Comparison of ENCODE assay signal across 1 cellular context in the genomic region with DNA sequence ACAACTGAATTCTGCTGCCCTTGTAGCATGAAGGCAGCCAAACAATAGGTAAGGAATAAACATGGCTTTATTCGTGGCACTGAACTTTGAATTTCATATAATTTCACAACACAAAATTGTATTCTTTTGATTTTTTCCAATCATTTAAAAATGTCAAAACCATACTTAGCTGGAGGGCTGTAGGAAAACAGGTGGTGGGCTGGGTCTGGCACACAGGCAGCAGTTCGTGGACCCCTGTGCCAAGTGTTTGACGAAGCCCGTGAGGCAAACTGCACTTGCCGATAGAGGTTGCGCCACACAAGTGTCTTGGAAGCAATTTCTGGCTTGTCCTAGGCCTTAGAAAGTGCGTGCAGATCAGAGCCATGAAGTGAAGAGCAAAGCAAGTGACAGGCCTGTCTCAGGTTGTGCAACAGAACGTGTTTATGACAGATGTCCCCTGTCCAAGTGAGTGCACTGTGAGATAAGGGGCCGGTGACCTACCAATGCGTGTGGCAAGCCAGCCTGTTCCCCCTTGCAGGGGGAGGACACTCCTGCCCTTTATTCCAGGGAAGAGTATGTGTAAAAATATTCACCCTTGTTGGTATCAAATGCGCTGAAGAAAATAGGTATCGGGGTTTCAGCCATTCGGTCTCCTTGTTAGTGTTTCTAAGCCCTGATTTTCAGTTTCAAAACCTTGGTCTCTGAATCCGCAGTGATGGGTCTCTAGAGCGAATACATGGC.
TF ChIP-seq lines count a peak whose summit lies in the region.

No MANE protein-coding gene starts in this region.

TF ChIP-seq in K562, 482 proteins besides CTCF, POLR2A, EP300 and RAD21 (continued from another document and continues in another):
- no peak for TF ChIP-seq SAP30 (IDR thresholded peaks at IDR 0.05; ENCODE audit: borderline replicate concordance, insufficient read depth, low read depth, low read length, poor library complexity, severe bottlenecking)
- no peak for TF ChIP-seq JUNB (CRISPR knock-in tag; conservative IDR thresholded peaks at IDR 0.05)
- no peak for TF ChIP-seq BRF1 (IDR thresholded peaks at IDR 0.05; ENCODE audit: borderline replicate concordance, extremely low read depth, insufficient read length)
- TF ChIP-seq, protein P1, sequence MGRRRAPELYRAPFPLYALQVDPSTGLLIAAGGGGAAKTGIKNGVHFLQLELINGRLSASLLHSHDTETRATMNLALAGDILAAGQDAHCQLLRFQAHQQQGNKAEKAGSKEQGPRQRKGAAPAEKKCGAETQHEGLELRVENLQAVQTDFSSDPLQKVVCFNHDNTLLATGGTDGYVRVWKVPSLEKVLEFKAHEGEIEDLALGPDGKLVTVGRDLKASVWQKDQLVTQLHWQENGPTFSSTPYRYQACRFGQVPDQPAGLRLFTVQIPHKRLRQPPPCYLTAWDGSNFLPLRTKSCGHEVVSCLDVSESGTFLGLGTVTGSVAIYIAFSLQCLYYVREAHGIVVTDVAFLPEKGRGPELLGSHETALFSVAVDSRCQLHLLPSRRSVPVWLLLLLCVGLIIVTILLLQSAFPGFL (CRISPR knock-in tag; IDR thresholded peaks at IDR 0.05): peak; percentile 77; the same call in 1 of the 2 replicates
- no peak for TF ChIP-seq SMC3 (conservative IDR thresholded peaks at IDR 0.05; ENCODE audit: insufficient read depth, low read depth, low read length)
- no peak for TF ChIP-seq ZNF23 (CRISPR knock-in tag; IDR thresholded peaks at IDR 0.05)
- TF ChIP-seq JUN (IDR thresholded peaks at IDR 0.05; ENCODE audit: borderline replicate concordance, low read depth, low read length): no peak
- no peak; the same call in 1 of the 2 replicates for TF ChIP-seq JUN (CRISPR knock-in tag; IDR thresholded peaks at IDR 0.05; ENCODE audit: borderline replicate concordance)
- TF ChIP-seq ZNF699 (CRISPR knock-in tag; IDR thresholded peaks at IDR 0.05; ENCODE audit: insufficient replicate concordance): no peak
- TF ChIP-seq, protein P2, sequence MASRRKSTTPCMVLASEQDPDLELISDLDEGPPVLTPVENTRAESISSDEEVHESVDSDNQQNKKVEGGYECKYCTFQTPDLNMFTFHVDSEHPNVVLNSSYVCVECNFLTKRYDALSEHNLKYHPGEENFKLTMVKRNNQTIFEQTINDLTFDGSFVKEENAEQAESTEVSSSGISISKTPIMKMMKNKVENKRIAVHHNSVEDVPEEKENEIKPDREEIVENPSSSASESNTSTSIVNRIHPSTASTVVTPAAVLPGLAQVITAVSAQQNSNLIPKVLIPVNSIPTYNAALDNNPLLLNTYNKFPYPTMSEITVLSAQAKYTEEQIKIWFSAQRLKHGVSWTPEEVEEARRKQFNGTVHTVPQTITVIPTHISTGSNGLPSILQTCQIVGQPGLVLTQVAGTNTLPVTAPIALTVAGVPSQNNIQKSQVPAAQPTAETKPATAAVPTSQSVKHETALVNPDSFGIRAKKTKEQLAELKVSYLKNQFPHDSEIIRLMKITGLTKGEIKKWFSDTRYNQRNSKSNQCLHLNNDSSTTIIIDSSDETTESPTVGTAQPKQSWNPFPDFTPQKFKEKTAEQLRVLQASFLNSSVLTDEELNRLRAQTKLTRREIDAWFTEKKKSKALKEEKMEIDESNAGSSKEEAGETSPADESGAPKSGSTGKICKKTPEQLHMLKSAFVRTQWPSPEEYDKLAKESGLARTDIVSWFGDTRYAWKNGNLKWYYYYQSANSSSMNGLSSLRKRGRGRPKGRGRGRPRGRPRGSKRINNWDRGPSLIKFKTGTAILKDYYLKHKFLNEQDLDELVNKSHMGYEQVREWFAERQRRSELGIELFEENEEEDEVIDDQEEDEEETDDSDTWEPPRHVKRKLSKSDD (conservative IDR thresholded peaks at IDR 0.05; ENCODE audit: low read length): no peak
- TF ChIP-seq EZH2 (IDR thresholded peaks at IDR 0.05; ENCODE audit: borderline replicate concordance, low read depth, low read length): no peak
- TF ChIP-seq BHLHE40 (IDR thresholded peaks at IDR 0.05; ENCODE audit: low read length): peak; percentile 97
- TF ChIP-seq SETDB1 (IDR thresholded peaks at IDR 0.05; ENCODE audit: low read length): no peak
- TF ChIP-seq ZNF224 (CRISPR knock-in tag; IDR thresholded peaks at IDR 0.05): no peak
- no peak for TF ChIP-seq NR4A1 (CRISPR knock-in tag; IDR thresholded peaks at IDR 0.05)
- TF ChIP-seq NR4A1 (tag; IDR thresholded peaks at IDR 0.05): peak; percentile 57; the same call in 1 of the 2 replicates
- peak; percentile 86 for TF ChIP-seq SMARCE1 (IDR thresholded peaks at IDR 0.05)
- TF ChIP-seq, protein P3, sequence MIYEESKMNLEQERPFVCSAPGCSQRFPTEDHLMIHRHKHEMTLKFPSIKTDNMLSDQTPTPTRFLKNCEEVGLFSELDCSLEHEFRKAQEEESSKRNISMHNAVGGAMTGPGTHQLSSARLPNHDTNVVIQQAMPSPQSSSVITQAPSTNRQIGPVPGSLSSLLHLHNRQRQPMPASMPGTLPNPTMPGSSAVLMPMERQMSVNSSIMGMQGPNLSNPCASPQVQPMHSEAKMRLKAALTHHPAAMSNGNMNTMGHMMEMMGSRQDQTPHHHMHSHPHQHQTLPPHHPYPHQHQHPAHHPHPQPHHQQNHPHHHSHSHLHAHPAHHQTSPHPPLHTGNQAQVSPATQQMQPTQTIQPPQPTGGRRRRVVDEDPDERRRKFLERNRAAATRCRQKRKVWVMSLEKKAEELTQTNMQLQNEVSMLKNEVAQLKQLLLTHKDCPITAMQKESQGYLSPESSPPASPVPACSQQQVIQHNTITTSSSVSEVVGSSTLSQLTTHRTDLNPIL (CRISPR knock-in tag; IDR thresholded peaks at IDR 0.05): no peak
- TF ChIP-seq RBFOX2 (IDR thresholded peaks at IDR 0.05; ENCODE audit: low read depth, low read length): no peak
- TF ChIP-seq OTX1 (CRISPR knock-in tag; IDR thresholded peaks at IDR 0.05): no peak
- peak; percentile 87 for TF ChIP-seq CXXC5 (CRISPR knock-in tag; IDR thresholded peaks at IDR 0.05)
- TF ChIP-seq, protein P4, sequence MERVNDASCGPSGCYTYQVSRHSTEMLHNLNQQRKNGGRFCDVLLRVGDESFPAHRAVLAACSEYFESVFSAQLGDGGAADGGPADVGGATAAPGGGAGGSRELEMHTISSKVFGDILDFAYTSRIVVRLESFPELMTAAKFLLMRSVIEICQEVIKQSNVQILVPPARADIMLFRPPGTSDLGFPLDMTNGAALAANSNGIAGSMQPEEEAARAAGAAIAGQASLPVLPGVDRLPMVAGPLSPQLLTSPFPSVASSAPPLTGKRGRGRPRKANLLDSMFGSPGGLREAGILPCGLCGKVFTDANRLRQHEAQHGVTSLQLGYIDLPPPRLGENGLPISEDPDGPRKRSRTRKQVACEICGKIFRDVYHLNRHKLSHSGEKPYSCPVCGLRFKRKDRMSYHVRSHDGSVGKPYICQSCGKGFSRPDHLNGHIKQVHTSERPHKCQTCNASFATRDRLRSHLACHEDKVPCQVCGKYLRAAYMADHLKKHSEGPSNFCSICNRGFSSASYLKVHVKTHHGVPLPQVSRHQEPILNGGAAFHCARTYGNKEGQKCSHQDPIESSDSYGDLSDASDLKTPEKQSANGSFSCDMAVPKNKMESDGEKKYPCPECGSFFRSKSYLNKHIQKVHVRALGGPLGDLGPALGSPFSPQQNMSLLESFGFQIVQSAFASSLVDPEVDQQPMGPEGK (CRISPR knock-in tag; IDR thresholded peaks at IDR 0.05; ENCODE audit: borderline replicate concordance): no peak
- no peak for TF ChIP-seq ZNF76 (CRISPR knock-in tag; IDR thresholded peaks at IDR 0.05; ENCODE audit: borderline replicate concordance)
- TF ChIP-seq, protein P5, sequence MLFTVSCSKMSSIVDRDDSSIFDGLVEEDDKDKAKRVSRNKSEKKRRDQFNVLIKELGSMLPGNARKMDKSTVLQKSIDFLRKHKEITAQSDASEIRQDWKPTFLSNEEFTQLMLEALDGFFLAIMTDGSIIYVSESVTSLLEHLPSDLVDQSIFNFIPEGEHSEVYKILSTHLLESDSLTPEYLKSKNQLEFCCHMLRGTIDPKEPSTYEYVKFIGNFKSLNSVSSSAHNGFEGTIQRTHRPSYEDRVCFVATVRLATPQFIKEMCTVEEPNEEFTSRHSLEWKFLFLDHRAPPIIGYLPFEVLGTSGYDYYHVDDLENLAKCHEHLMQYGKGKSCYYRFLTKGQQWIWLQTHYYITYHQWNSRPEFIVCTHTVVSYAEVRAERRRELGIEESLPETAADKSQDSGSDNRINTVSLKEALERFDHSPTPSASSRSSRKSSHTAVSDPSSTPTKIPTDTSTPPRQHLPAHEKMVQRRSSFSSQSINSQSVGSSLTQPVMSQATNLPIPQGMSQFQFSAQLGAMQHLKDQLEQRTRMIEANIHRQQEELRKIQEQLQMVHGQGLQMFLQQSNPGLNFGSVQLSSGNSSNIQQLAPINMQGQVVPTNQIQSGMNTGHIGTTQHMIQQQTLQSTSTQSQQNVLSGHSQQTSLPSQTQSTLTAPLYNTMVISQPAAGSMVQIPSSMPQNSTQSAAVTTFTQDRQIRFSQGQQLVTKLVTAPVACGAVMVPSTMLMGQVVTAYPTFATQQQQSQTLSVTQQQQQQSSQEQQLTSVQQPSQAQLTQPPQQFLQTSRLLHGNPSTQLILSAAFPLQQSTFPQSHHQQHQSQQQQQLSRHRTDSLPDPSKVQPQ (CRISPR knock-in tag; IDR thresholded peaks at IDR 0.05; ENCODE audit: borderline replicate concordance): no peak
- TF ChIP-seq LEF1 (IDR thresholded peaks at IDR 0.05): peak; percentile 88
- TF ChIP-seq, protein P6, sequence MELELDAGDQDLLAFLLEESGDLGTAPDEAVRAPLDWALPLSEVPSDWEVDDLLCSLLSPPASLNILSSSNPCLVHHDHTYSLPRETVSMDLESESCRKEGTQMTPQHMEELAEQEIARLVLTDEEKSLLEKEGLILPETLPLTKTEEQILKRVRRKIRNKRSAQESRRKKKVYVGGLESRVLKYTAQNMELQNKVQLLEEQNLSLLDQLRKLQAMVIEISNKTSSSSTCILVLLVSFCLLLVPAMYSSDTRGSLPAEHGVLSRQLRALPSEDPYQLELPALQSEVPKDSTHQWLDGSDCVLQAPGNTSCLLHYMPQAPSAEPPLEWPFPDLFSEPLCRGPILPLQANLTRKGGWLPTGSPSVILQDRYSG (tag; conservative IDR thresholded peaks at IDR 0.05; ENCODE audit: low read depth): no peak
- peak; percentile 74 for TF ChIP-seq HDAC2 (IDR thresholded peaks at IDR 0.05)
- no peak for TF ChIP-seq ZNF316 (IDR thresholded peaks at IDR 0.05)
- no peak for TF ChIP-seq KLF10 (CRISPR knock-in tag; IDR thresholded peaks at IDR 0.05)
- TF ChIP-seq, protein P7, sequence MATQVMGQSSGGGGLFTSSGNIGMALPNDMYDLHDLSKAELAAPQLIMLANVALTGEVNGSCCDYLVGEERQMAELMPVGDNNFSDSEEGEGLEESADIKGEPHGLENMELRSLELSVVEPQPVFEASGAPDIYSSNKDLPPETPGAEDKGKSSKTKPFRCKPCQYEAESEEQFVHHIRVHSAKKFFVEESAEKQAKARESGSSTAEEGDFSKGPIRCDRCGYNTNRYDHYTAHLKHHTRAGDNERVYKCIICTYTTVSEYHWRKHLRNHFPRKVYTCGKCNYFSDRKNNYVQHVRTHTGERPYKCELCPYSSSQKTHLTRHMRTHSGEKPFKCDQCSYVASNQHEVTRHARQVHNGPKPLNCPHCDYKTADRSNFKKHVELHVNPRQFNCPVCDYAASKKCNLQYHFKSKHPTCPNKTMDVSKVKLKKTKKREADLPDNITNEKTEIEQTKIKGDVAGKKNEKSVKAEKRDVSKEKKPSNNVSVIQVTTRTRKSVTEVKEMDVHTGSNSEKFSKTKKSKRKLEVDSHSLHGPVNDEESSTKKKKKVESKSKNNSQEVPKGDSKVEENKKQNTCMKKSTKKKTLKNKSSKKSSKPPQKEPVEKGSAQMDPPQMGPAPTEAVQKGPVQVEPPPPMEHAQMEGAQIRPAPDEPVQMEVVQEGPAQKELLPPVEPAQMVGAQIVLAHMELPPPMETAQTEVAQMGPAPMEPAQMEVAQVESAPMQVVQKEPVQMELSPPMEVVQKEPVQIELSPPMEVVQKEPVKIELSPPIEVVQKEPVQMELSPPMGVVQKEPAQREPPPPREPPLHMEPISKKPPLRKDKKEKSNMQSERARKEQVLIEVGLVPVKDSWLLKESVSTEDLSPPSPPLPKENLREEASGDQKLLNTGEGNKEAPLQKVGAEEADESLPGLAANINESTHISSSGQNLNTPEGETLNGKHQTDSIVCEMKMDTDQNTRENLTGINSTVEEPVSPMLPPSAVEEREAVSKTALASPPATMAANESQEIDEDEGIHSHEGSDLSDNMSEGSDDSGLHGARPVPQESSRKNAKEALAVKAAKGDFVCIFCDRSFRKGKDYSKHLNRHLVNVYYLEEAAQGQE (CRISPR knock-in tag; IDR thresholded peaks at IDR 0.05; ENCODE audit: low read depth): no peak
- no peak for TF ChIP-seq CHCHD3 (CRISPR knock-in tag; IDR thresholded peaks at IDR 0.05)
- no peak for TF ChIP-seq MTA1 (IDR thresholded peaks at IDR 0.05; ENCODE audit: borderline replicate concordance)
- no peak for TF ChIP-seq HNRNPH1 (optimal IDR thresholded peaks at IDR 0.05; ENCODE audit: low read depth, low read length)
- TF ChIP-seq TAF9B (IDR thresholded peaks at IDR 0.05; ENCODE audit: partially characterized antibody): peak; percentile 63
- no peak for TF ChIP-seq ZNF77 (CRISPR knock-in tag; IDR thresholded peaks at IDR 0.05)
- TF ChIP-seq STAT5A (IDR thresholded peaks at IDR 0.05; ENCODE audit: borderline replicate concordance, low read length): peak; percentile 89
- no peak for TF ChIP-seq BRD4 (IDR thresholded peaks at IDR 0.05)
- TF ChIP-seq, protein P8, sequence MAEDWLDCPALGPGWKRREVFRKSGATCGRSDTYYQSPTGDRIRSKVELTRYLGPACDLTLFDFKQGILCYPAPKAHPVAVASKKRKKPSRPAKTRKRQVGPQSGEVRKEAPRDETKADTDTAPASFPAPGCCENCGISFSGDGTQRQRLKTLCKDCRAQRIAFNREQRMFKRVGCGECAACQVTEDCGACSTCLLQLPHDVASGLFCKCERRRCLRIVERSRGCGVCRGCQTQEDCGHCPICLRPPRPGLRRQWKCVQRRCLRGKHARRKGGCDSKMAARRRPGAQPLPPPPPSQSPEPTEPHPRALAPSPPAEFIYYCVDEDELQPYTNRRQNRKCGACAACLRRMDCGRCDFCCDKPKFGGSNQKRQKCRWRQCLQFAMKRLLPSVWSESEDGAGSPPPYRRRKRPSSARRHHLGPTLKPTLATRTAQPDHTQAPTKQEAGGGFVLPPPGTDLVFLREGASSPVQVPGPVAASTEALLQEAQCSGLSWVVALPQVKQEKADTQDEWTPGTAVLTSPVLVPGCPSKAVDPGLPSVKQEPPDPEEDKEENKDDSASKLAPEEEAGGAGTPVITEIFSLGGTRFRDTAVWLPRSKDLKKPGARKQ (CRISPR knock-in tag; IDR thresholded peaks at IDR 0.05): no peak
- TF ChIP-seq GABPB1 (CRISPR knock-in tag; IDR thresholded peaks at IDR 0.05): no peak
- TF ChIP-seq ZNF551 (CRISPR knock-in tag; IDR thresholded peaks at IDR 0.05): no peak
- no peak for TF ChIP-seq ZNF696 (CRISPR knock-in tag; conservative IDR thresholded peaks at IDR 0.05)
- TF ChIP-seq, protein P9, sequence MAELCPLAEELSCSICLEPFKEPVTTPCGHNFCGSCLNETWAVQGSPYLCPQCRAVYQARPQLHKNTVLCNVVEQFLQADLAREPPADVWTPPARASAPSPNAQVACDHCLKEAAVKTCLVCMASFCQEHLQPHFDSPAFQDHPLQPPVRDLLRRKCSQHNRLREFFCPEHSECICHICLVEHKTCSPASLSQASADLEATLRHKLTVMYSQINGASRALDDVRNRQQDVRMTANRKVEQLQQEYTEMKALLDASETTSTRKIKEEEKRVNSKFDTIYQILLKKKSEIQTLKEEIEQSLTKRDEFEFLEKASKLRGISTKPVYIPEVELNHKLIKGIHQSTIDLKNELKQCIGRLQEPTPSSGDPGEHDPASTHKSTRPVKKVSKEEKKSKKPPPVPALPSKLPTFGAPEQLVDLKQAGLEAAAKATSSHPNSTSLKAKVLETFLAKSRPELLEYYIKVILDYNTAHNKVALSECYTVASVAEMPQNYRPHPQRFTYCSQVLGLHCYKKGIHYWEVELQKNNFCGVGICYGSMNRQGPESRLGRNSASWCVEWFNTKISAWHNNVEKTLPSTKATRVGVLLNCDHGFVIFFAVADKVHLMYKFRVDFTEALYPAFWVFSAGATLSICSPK (IDR thresholded peaks at IDR 0.05; ENCODE audit: borderline replicate concordance): no peak
- no peak for TF ChIP-seq ZNF408 (CRISPR knock-in tag; IDR thresholded peaks at IDR 0.05; ENCODE audit: low read depth)
- TF ChIP-seq ARID2 (IDR thresholded peaks at IDR 0.05): no peak
